In the genomic region with DNA sequence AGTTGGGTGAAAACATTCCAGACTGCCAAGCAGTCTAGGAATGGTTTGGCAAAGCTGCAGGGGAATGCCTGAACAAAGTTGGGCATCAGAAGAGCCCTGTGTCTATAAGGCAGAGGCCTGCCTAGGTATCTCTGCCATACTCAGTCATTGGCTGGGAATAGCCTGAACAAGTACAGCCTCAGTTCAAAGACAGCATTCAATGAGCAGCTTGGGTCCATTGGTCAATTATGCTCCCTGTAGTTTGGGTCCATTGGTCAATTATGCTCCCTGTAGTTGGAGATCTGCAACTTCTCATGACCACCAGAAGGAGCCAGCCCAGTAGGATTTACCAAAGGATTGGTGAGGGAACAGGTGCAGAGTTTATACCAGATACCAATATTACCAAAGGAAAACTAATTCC, we compare ENCODE assay signal across 32 cellular contexts. TPM values are rescaled to one million over a fixed set of nuclear protein-coding genes. Genes with fewer than 3 reads are reported as not detected.
"Had no signal": no experiment of that assay in that cellular context is flagged by ENCODE, and none has a peak within 500 bp of the region (broad histone marks: within the 10 kb centered on the region; RNA-seq: fewer than 3 reads in every experiment).

No MANE protein-coding gene starts in this region.

- H3K9me3 Mint-ChIP-seq: activated CD4-positive, alpha-beta T cell treated with anti-CD3 and anti-CD28 coated beads, Interleukin-2, amount 10 ng/mL, durations not matched to agents 24 days and 14 days; activated CD8-positive, alpha-beta T cell treated with anti-CD3 and anti-CD28 coated beads for 36 hours; activated naive CD8-positive, alpha-beta T cell treated with anti-CD3 and anti-CD28 coated beads for 36 hours; activated T-helper 17 cell treated with anti-CD3 and anti-CD28 coated beads, Interleukin-2, amount 50 U/mL, for 72 hours had no signal

- H3K9me3 ChIP-seq: Peyer's patch had no signal

- ATAC-seq: activated CD8-positive, alpha-beta T cell treated with anti-CD3 and anti-CD28 coated beads for 36 hours; activated T-cell treated with anti-CD3 and anti-CD28 coated beads, Interleukin-2, amount 50 U/mL, for 72 hours; activated T-helper 17 cell treated with anti-CD3 and anti-CD28 coated beads, Interleukin-2, amount 50 U/mL, for 72 hours; PC-3 had no signal

- H3K4me3 Mint-ChIP-seq: activated CD4-positive, alpha-beta T cell treated with anti-CD3 and anti-CD28 coated beads, Interleukin-2, amount 10 ng/mL, durations not matched to agents 24 days and 14 days; activated CD8-positive, alpha-beta T cell treated with anti-CD3 and anti-CD28 coated beads for 36 hours; activated naive CD8-positive, alpha-beta T cell treated with anti-CD3 and anti-CD28 coated beads for 36 hours; activated T-cell treated with anti-CD3 and anti-CD28 coated beads, Interleukin-2, amount 50 U/mL, for 72 hours; activated T-helper 17 cell treated with anti-CD3 and anti-CD28 coated beads, Interleukin-2, amount 50 U/mL, for 72 hours had no signal

- H3K36me3 ChIP-seq: Peyer's patch had no signal

- H3K4me2 ChIP-seq: KMS-11 had no signal

- H3K4me3 ChIP-seq: Peyer's patch had no signal

- H3K4me1 ChIP-seq: Peyer's patch had no signal

- H3K27me3 ChIP-seq: Peyer's patch had no signal

- H3K4me1 Mint-ChIP-seq: activated CD4-positive, alpha-beta T cell treated with anti-CD3 and anti-CD28 coated beads, Interleukin-2, amount 10 ng/mL, durations not matched to agents 24 days and 14 days; activated naive CD8-positive, alpha-beta T cell treated with anti-CD3 and anti-CD28 coated beads for 36 hours; activated T-helper 17 cell treated with anti-CD3 and anti-CD28 coated beads, Interleukin-2, amount 50 U/mL, for 72 hours had no signal

- H3K9ac ChIP-seq: KMS-11 had no signal

- H3K27ac Mint-ChIP-seq: activated CD4-positive, alpha-beta T cell treated with anti-CD3 and anti-CD28 coated beads, Interleukin-2, amount 10 ng/mL, durations not matched to agents 24 days and 14 days; activated CD8-positive, alpha-beta T cell treated with anti-CD3 and anti-CD28 coated beads for 36 hours; activated naive CD8-positive, alpha-beta T cell treated with anti-CD3 and anti-CD28 coated beads for 36 hours; activated T-cell treated with anti-CD3 and anti-CD28 coated beads, Interleukin-2, amount 50 U/mL, for 72 hours; activated T-helper 17 cell treated with anti-CD3 and anti-CD28 coated beads, Interleukin-2, amount 50 U/mL, for 72 hours had no signal

- H3K36me3 Mint-ChIP-seq: activated naive CD8-positive, alpha-beta T cell treated with anti-CD3 and anti-CD28 coated beads for 36 hours had no signal

- DNase-seq: activated CD4-positive, alpha-beta T cell treated with anti-CD3 and anti-CD28 coated beads, Interleukin-2, amount 10 ng/mL, durations not matched to agents 24 days and 14 days; activated CD4-positive, alpha-beta T cell treated with anti-CD3 and anti-CD28 coated beads, Interleukin-2, amount 50 U/mL, for 4 hours; activated CD8-positive, alpha-beta T cell treated with anti-CD3 and anti-CD28 coated beads for 36 hours; activated effector memory CD4-positive, alpha-beta T cell treated with anti-CD3 and anti-CD28 coated beads, Interleukin-2, amount 50 U/mL, for 16 hours; activated naive CD4-positive, alpha-beta T cell; activated naive CD4-positive, alpha-beta T cell treated with anti-CD3 and anti-CD28 coated beads, Interleukin-2, amount 50 U/mL, for 16 hours; activated naive CD8-positive, alpha-beta T cell treated with anti-CD3 and anti-CD28 coated beads for 36 hours; activated T-cell treated with anti-CD3 and anti-CD28 coated beads, Interleukin-2, amount 50 U/mL, for 1 hour; activated T-cell treated with anti-CD3 and anti-CD28 coated beads, Interleukin-2, amount 50 U/mL, for 72 hours; amniotic stem cell; aorta; NCI-H1092 treated with DMSO at 0.1 percent for 48 hours; NCI-H1417; NCI-H146; NCI-H187; NCI-H2029 treated with DMSO at 0.1 percent for 48 hours; NCI-H2107; NCI-H2171; NCI-H510A; NCI-H526; NCI-H748 treated with DMSO at 0.1 percent for 48 hours; NK-92 treated with Interleukin-12 subunit alpha and Interleukin-12 subunit beta, amount 100 ng/mL, for 24 hours; PC-3; Peyer's patch; RPMI8226; T1000 had no signal

- H3K27ac ChIP-seq: KMS-11, Peyer's patch had no signal

RNA-seq across cellular contexts. Expression of a gene that starts 31.6 kb away (rescaled TPM):
- total RNA-seq: activated CD4-positive, alpha-beta T cell treated with anti-CD3 and anti-CD28 coated beads, Interleukin-2, amount 10 ng/mL, durations not matched to agents 24 days and 14 days; activated CD8-positive, alpha-beta memory T cell treated with anti-CD3 and anti-CD28 coated beads for 36 hours; activated CD8-positive, alpha-beta T cell treated with anti-CD3 and anti-CD28 coated beads for 36 hours; activated naive CD8-positive, alpha-beta T cell treated with anti-CD3 and anti-CD28 coated beads for 36 hours; activated T-cell treated with anti-CD3 and anti-CD28 coated beads, Interleukin-2, amount 50 U/mL, for 72 hours; activated T-helper 17 cell treated with anti-CD3 and anti-CD28 coated beads, Interleukin-2, amount 50 U/mL, for 72 hours; LHCN-M2; PC-3; T-helper 1 cell treated with Interleukin-12 subunit alpha and Interleukin-12 subunit beta and Interleukin-4 antibody, amounts not matched to agents 30 ng/mL and 1 ng/mL, for 36 hours; T-helper 2 cell treated with Interferon-gamma antibody and Interleukin-4, amounts not matched to agents 100 ng/mL and 5 ng/mL, for 36 hours had no signal
